ENCODE assay signal across 1 cellular context in the genomic region with DNA sequence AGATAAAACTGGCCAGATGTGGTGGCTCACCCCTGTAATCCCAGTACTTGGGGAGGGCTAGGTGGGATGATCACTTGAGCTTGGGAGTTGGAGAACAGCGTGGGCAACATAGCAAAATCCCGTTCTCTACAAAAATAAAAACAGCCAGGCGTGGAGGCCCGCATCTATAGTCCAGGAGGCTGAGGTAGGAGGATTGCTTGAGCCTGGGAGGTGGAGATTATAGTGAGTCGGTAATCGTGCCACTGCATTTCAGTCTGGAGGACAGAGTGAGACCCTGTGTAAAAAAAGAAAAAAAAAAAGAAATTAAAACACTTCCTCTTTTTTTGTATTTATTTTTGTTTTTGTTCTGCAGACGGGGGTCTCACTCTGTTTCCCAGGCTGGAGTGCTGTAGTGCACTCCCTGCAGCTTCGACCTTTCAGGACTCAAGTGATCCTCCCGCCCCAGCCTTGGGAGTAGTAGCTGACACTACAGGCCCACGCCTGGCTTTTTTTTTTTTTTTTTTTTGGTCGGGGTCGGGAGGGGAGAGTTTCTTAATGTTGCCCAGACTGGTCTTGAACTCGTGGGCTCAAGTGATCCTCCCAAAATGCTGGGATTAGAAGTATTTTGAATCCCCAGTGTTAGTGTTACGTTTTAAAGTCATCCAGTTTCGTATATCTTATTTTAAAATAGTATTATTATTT.
TF ChIP-seq lines count a peak whose summit lies in the region.

No MANE protein-coding gene starts in this region.

TF ChIP-seq in endothelial cell of umbilical vein, 7 proteins besides CTCF, POLR2A, EP300 and RAD21:
- no peak for TF ChIP-seq JUN (IDR thresholded peaks at IDR 0.05; ENCODE audit: borderline replicate concordance, insufficient read depth, insufficient read length, low read depth)
- TF ChIP-seq FOS (IDR thresholded peaks at IDR 0.05; ENCODE audit: borderline replicate concordance, insufficient read depth, low read length), result no peak
- no peak for TF ChIP-seq EZH2 (IDR thresholded peaks at IDR 0.05; ENCODE audit: borderline replicate concordance, low read depth, low read length, severe bottlenecking)
- TF ChIP-seq, protein P1, sequence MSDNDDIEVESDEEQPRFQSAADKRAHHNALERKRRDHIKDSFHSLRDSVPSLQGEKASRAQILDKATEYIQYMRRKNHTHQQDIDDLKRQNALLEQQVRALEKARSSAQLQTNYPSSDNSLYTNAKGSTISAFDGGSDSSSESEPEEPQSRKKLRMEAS (IDR thresholded peaks at IDR 0.05; ENCODE audit: insufficient read depth, insufficient read length), result no peak
- TF ChIP-seq GATA2 (IDR thresholded peaks at IDR 0.05; ENCODE audit: insufficient read depth, insufficient read length, low read depth, low read length), result no peak
- no peak for TF ChIP-seq MYC (IDR thresholded peaks at IDR 0.05; ENCODE audit: low read depth, low read length)
- TF ChIP-seq POLR2AphosphoS5 (IDR thresholded peaks at IDR 0.05; ENCODE audit: insufficient read depth, low read depth, low read length), result no peak
